Comparison of ENCODE assay signal across 8 cellular contexts in the genomic region with DNA sequence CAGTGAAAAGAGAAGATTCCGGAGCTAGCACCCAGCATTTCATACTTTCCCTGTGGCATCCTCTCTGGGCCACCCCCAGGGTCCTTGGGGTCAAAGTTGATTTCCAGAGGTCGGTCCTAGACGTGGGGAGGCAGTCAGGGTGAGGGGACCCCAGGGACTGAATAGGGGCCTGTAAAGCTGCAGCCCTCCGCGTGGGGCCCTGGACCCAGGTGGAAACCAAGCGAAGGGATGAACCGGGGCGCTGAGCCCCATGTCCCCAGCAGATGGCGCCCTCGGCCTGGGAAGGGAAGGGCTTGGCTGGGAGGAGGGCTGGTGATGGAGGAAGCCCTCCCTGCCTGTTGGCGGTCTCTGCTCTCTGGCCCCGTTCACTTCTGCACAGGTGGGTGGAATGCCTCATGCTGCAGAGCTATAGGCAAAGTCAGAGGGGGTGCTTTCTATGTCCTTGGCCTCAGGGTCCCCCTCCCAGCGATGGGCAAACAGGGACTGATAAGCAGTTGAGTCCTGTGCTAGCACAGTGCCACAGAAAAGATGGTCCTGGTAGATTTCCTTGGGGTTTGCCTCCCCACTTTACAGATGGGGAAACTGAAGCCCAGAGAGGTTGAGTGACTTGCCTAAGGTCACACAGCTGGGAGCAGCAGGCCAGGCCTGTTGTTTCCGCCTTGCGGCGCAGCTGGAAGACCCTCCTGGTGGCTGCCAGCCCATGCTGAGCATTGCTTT.
DNase-seq lines count a peak whose midpoint lies in the region; ATAC-seq, FAIRE-seq and TF ChIP-seq lines count a peak whose summit lies in the region.

No MANE protein-coding gene starts in this region.

- no peak overlapping the region for H3K4me2 ChIP-seq in A549

- peak; percentile 73 to 82 for TF ChIP-seq RAD21 in A549 (conservative IDR thresholded peaks at IDR 0.05 in 1 of 2, IDR thresholded peaks at IDR 0.05 in 1 of 2)

- WGBS in A549 (ENCODE audit: missing lambda C conversion rate) = 40% methylated on average over 12 of the region's 16 CpGs
- WGBS in lower leg skin, 2 donors = 36 to 42% methylated on average over 13 to 15 of the region's 16 CpGs

- ATAC-seq in A549 = peak; percentile 87 to 97
- ATAC-seq in GM18517 (IDR thresholded peaks at IDR 0.05; ENCODE audit: unreplicated experiment) = no peak

- peak; percentile 83 for TF ChIP-seq CTCF in A549 (IDR thresholded peaks at IDR 0.05)
- TF ChIP-seq CTCF in lower leg skin (IDR thresholded peaks at IDR 0.05) = peak in 1 of 3 donors; percentile 87

- no peak overlapping the region for H3K4me3 ChIP-seq in A549
- H3K4me3 ChIP-seq in lower leg skin (ENCODE audit: low read depth, poor library complexity, severe bottlenecking) = no peak overlapping the region

- intact Hi-C loops in lower leg skin (cut with DNase I; ENCODE audit: low total_unique reads) = no loop called here

- no peaks in the 10 kb centered on the region for H3K4me1 ChIP-seq in A549

- DNase-seq in A549 (ENCODE audit: low read depth in 1 of 2, low spot score in 1 of 2) (peak; percentile 55 to 86), GM12891 (ENCODE audit: insufficient read length, low spot score) (peak; percentile 98), NCI-H2196 (lab: John Stamatoyannopoulos, UW; ENCODE audit: unreplicated experiment) (peak; percentile 59), dedifferentiated amniotic fluid mesenchymal stem cell (ENCODE audit: extremely low spot score) (peak; percentile 28), lower leg skin (ENCODE audit: low spot score in 2 of 2) (peak; percentile 50 to 94)
- peak; percentile 36 to 52 for DNase-seq in activated CD4-positive, alpha-beta T cell treated with anti-CD3 and anti-CD28 coated beads, Interleukin-2, amount 50 U/mL, for 24 hours (ENCODE audit: low read depth in 1 of 2, low spot score in 1 of 2)
- peak; percentile 14 for DNase-seq in stimulated activated CD8-positive, alpha-beta memory T cell treated with anti-CD3 and anti-CD28 coated beads, Interleukin-12 subunit alpha, Interleukin-12 subunit beta, amount 100 ng/mL, for 24 hours (ENCODE audit: extremely low read depth)

- POLR2A ChIA-PET in A549 (lab: Yijun Ruan, JAX) = no interaction called here

- TF ChIP-seq POLR2A in A549 (IDR thresholded peaks at IDR 0.05; ENCODE audit: low read length) (no peak), GM12891 (IDR thresholded peaks at IDR 0.05; ENCODE audit: low read depth, low read length) (no peak), lower leg skin (IDR thresholded peaks at IDR 0.05) (no peak)

- no peak overlapping the region for H3K27ac ChIP-seq in A549

- H3K9me3 ChIP-seq in A549 = no peaks in the 10 kb centered on the region

- FAIRE-seq in A549 (lab: Jason Lieb, UNC) (no peak), GM12891 (lab: Jason Lieb, UNC) (peak; percentile 90)

- CTCF ChIA-PET in A549 (lab: Yijun Ruan, JAX) = interaction anchor here (0.6 to 5.4 kb wide), 65 partner anchors 9 to 588 kb away, joined by 3 to 80 read pairs (median 4); no protein-coding TSS in a partner anchor

- no peak for TF ChIP-seq EP300 in A549 (IDR thresholded peaks at IDR 0.05)

TF ChIP-seq in A549, 52 proteins besides CTCF, POLR2A, EP300 and RAD21:
- TF ChIP-seq NFE2L2 (conservative IDR thresholded peaks at IDR 0.05; ENCODE audit: low read length) = no peak
- TF ChIP-seq SMC3 (IDR thresholded peaks at IDR 0.05) = peak; percentile 55
- TF ChIP-seq ZSCAN20 (CRISPR knock-in tag; IDR thresholded peaks at IDR 0.05) = no peak

TF ChIP-seq in GM12891, 5 proteins besides CTCF, POLR2A, EP300 and RAD21:
- TF ChIP-seq TAF1 (IDR thresholded peaks at IDR 0.05; ENCODE audit: low read depth, low read length) = no peak
- TF ChIP-seq POU2F2 (IDR thresholded peaks at IDR 0.05; ENCODE audit: low read depth, low read length) = 0 out of 2 replicates have a peak, but pooled peaks have one; percentile 30
- no peak for TF ChIP-seq PAX5 (IDR thresholded peaks at IDR 0.05; ENCODE audit: insufficient read depth, low read length, severe bottlenecking)
- no peak for TF ChIP-seq SPI1 (IDR thresholded peaks at IDR 0.05; ENCODE audit: low read depth, low read length)

Comparison
In these comparisons a context has a peak if more than half of its experiments do, and no peak if none do; other contexts are left out.
1. DNase-seq: peak in every context shown above with its lines; median percentile 98 in GM12891; 72 in lower leg skin; 70 in A549; 59 in NCI-H2196; 44 in activated CD4-positive, alpha-beta T cell treated with anti-CD3 and anti-CD28 coated beads, Interleukin-2, amount 50 U/mL, for 24 hours; 28 in dedifferentiated amniotic fluid mesenchymal stem cell; 14 in stimulated activated CD8-positive, alpha-beta memory T cell treated with anti-CD3 and anti-CD28 coated beads, Interleukin-12 subunit alpha, Interleukin-12 subunit beta, amount 100 ng/mL, for 24 hours.